In genomic region chr12:109435428-109436180, GRCh38 we compare ENCODE assay signal across 20 cellular contexts. TPM values are rescaled to one million over a fixed set of nuclear protein-coding genes. Genes with fewer than 3 reads are reported as not detected.
DNase-seq lines count a peak whose midpoint lies in the region; ATAC-seq and TF ChIP-seq lines count a peak whose summit lies in the region.
"Had no signal": no experiment of that assay in that cellular context is flagged by ENCODE, and none has a peak within 500 bp of the region (broad histone marks: within the 10 kb centered on the region; RNA-seq: fewer than 3 reads in every experiment).

No MANE protein-coding gene starts in this region.

- peaks cover 5 to 12% of the 10 kb centered on the region in 2 donors for H3K4me1 Mint-ChIP-seq in stimulated activated naive B cell treated with anti-CD40 and anti-IgM and Interleukin-4, amounts not matched to agents 10 μg/mL and 1 μg/mL and 100 μg/mL, for 72 hours

- no peaks in the 10 kb centered on the region for H3K27me3 Mint-ChIP-seq in stimulated activated naive B cell treated with anti-CD40 and anti-IgM and Interleukin-4, amounts not matched to agents 10 μg/mL and 1 μg/mL and 100 μg/mL, for 72 hours
- H3K27me3 Mint-ChIP-seq: CD4-positive, alpha-beta memory T cell had no signal

- TF ChIP-seq CTCF in epithelial cell of esophagus (IDR thresholded peaks at IDR 0.05; ENCODE audit: insufficient read depth, low read depth, low read length, missing control alignments) (no peak), prostate gland (IDR thresholded peaks at IDR 0.05) (no peak), ovary (IDR thresholded peaks at IDR 0.05) (no peak)

- 65% methylated on average over 16 of the region's 16 CpGs for WGBS in HUES64
- 63% methylated on average over 16 of the region's 16 CpGs for WGBS in prostate gland
- WGBS in ovary, 3 donors, result 77 to 82% (median 78%) methylated on average over 16 of the region's 16 CpGs

- no peak for TF ChIP-seq EP300 in ovary (IDR thresholded peaks at IDR 0.05)

- no peaks in the 10 kb centered on the region for H3K36me3 ChIP-seq in HUES64 (ENCODE audit: insufficient read depth, low read length)
- H3K36me3 ChIP-seq in prostate gland, result no peaks in the 10 kb centered on the region
- H3K36me3 ChIP-seq in ovary, result no peaks in the 10 kb centered on the region
- H3K36me3 ChIP-seq: BLaER1 had no signal

- H3K27me3 ChIP-seq in HUES64 (ENCODE audit: insufficient read depth, low read length) (no peaks in the 10 kb centered on the region), prostate gland (replicated peaks; ENCODE audit: insufficient read depth) (no peaks in the 10 kb centered on the region), ovary (no peaks in the 10 kb centered on the region)
- H3K27me3 ChIP-seq: BLaER1 had no signal

- TF ChIP-seq POLR2A in prostate gland (IDR thresholded peaks at IDR 0.05) (no peak), ovary (IDR thresholded peaks at IDR 0.05) (no peak)

- ATAC-seq in stimulated activated naive B cell treated with anti-CD40 and anti-IgM and Interleukin-4, amounts not matched to agents 10 μg/mL and 1 μg/mL and 100 μg/mL, for 72 hours (replicated peaks), result no peak
- no peak for ATAC-seq in activated naive CD4-positive, alpha-beta T cell treated with anti-CD3 and anti-CD28 coated beads, Interleukin-2, amount 50 U/mL, for 72 hours

- no peak overlapping the region for H3K9ac ChIP-seq in HUES64 (ENCODE audit: low read depth, low read length)
- H3K9ac ChIP-seq: BLaER1 had no signal

- H3K4me3 ChIP-seq in HUES64 (ENCODE audit: low read length) (no peak overlapping the region; the same call in 1 of the 2 replicates), epithelial cell of esophagus (ENCODE audit: low read length) (no peak overlapping the region), prostate gland (no peak overlapping the region), ovary (no peak overlapping the region)
- H3K4me3 ChIP-seq: BLaER1 had no signal

- H3K36me3 Mint-ChIP-seq in stimulated activated naive B cell treated with anti-CD40 and anti-IgM and Interleukin-4, amounts not matched to agents 10 μg/mL and 1 μg/mL and 100 μg/mL, for 72 hours, result peaks cover 4 to 8% of the 10 kb centered on the region in 2 donors
- no peaks in the 10 kb centered on the region for H3K36me3 Mint-ChIP-seq in activated naive CD4-positive, alpha-beta T cell treated with anti-CD3 and anti-CD28 coated beads, Interleukin-2, amount 50 U/mL, for 72 hours

- H3K27ac ChIP-seq in HUES64 (ENCODE audit: low read depth, low read length) (peak overlapping the region; percentile 46; the same call in 1 of the 2 replicates), prostate gland (peak overlapping the region in 1 of 2 donors; percentile 82), ovary (no peak overlapping the region)
- H3K27ac ChIP-seq: BLaER1, RWPE1 had no signal

- no peak overlapping the region for H3K27ac Mint-ChIP-seq in stimulated activated naive B cell treated with anti-CD40 and anti-IgM and Interleukin-4, amounts not matched to agents 10 μg/mL and 1 μg/mL and 100 μg/mL, for 72 hours
- no peak overlapping the region for H3K27ac Mint-ChIP-seq in activated naive CD4-positive, alpha-beta T cell treated with anti-CD3 and anti-CD28 coated beads, Interleukin-2, amount 50 U/mL, for 72 hours

- H3K9me3 ChIP-seq in HUES64 (ENCODE audit: insufficient read depth, low read depth, low read length), result no peaks in the 10 kb centered on the region
- no peaks in the 10 kb centered on the region for H3K9me3 ChIP-seq in prostate gland
- no peaks in the 10 kb centered on the region for H3K9me3 ChIP-seq in ovary
- H3K9me3 ChIP-seq: BLaER1 had no signal

- no peaks in the 10 kb centered on the region for H3K9me3 Mint-ChIP-seq in stimulated activated naive B cell treated with anti-CD40 and anti-IgM and Interleukin-4, amounts not matched to agents 10 μg/mL and 1 μg/mL and 100 μg/mL, for 72 hours
- no peaks in the 10 kb centered on the region for H3K9me3 Mint-ChIP-seq in activated naive CD4-positive, alpha-beta T cell treated with anti-CD3 and anti-CD28 coated beads, Interleukin-2, amount 50 U/mL, for 72 hours
- H3K9me3 Mint-ChIP-seq: CD4-positive, alpha-beta memory T cell had no signal

- H3K4me1 ChIP-seq in HUES64 (ENCODE audit: insufficient read depth, low read length) (peaks cover 40% of the 10 kb centered on the region), prostate gland (replicated peaks) (no peaks in the 10 kb centered on the region), ovary (ENCODE audit: insufficient read depth) (no peaks in the 10 kb centered on the region)

- H3K4me3 Mint-ChIP-seq in stimulated activated naive B cell treated with anti-CD40 and anti-IgM and Interleukin-4, amounts not matched to agents 10 μg/mL and 1 μg/mL and 100 μg/mL, for 72 hours, result no peak overlapping the region
- H3K4me3 Mint-ChIP-seq: CD4-positive, alpha-beta memory T cell had no signal

- intact Hi-C loops in prostate gland (cut with DNase I) (no loop called here), ovary (cut with DNase I) (loop anchor here in 2 of 4 donors (5.0 to 10.0 kb wide), 3 partner anchors 42 to 159 kb away; partner anchors contain the start of genes KCTD10 (in 1 of the 2) and UBE3B (in 1 of the 2))

- peak; percentile 65 for DNase-seq in epithelial cell of esophagus (ENCODE audit: low read depth)
- DNase-seq in islet precursor cell, result peak; percentile 73
- peak; percentile 37 for DNase-seq in prostate gland (ENCODE audit: low spot score)
- no peak for DNase-seq in stimulated activated naive B cell treated with anti-CD40 and anti-IgM and Interleukin-4, amounts not matched to agents 10 μg/mL and 1 μg/mL and 100 μg/mL, for 72 hours
- DNase-seq in germinal center (ENCODE audit: low spot score), result no peak
- no peak for DNase-seq in ovary
- DNase-seq in activated naive CD4-positive, alpha-beta T cell treated with anti-CD3 and anti-CD28 coated beads, Interleukin-2, amount 50 U/mL, for 72 hours (ENCODE audit: low spot score in 2 of 2), result no peak
- DNase-seq: CD4-positive, alpha-beta memory T cell; DMS153; GF-D8; GOT3; IMR-90; Karpas-422; NCI-H1417 treated with DMSO at 0.1 percent for 48 hours; NCI-H1930; NCI-H345; NCI-H524 treated with DMSO at 0.1 percent for 48 hours had no signal

RNA-seq across cellular contexts. Expression of gene KCTD10, which starts 41.5 kb away (rescaled TPM):
- 44.7 TPM for polyA plus RNA-seq in HUES64 (2013, experiment 1 of 2)
- polyA plus RNA-seq in HUES64 (2013, experiment 2 of 2), result 36.3 TPM
- total RNA-seq in prostate gland (10 to 100 TPM; 37.2 to 49.8 TPM), ovary (10 to 100 TPM; 21.9 to 47.9 (median 38.0) TPM)
- polyA plus RNA-seq in ovary, result 10 to 100 TPM; 21.6 to 70.6 TPM
- total RNA-seq in activated naive CD4-positive, alpha-beta T cell treated with anti-CD3 and anti-CD28 coated beads, Interleukin-2, amount 50 U/mL, for 72 hours, result 10 to 100 TPM; 53.5 to 56.9 TPM

RNA-seq across cellular contexts. Expression of gene UBE3B, which starts 41.8 kb away (rescaled TPM):
- polyA plus RNA-seq in HUES64 (2013, experiment 1 of 2), result 14.0 TPM
- 16.2 TPM for polyA plus RNA-seq in HUES64 (2013, experiment 2 of 2)
- total RNA-seq in prostate gland, result 10 to 100 TPM; 57.9 to 85.8 TPM
- total RNA-seq in ovary, result 10 to 100 TPM; 21.9 to 53.4 (median 33.5) TPM
- polyA plus RNA-seq in ovary, result 10 to 100 TPM; 12.1 to 27.8 TPM
- total RNA-seq in activated naive CD4-positive, alpha-beta T cell treated with anti-CD3 and anti-CD28 coated beads, Interleukin-2, amount 50 U/mL, for 72 hours, result 10 to 100 TPM; 28.8 to 37.6 TPM

Comparison
In these comparisons a context has a peak if more than half of its experiments do, and no peak if none do; other contexts are left out.
1. DNase-seq: peak in epithelial cell of esophagus (single experiment), islet precursor cell (single experiment) and prostate gland (single experiment); none in stimulated activated naive B cell treated with anti-CD40 and anti-IgM and Interleukin-4, amounts not matched to agents 10 μg/mL and 1 μg/mL and 100 μg/mL, for 72 hours (single experiment), germinal center (single experiment), ovary (0 of 5) and activated naive CD4-positive, alpha-beta T cell treated with anti-CD3 and anti-CD28 coated beads, Interleukin-2, amount 50 U/mL, for 72 hours (0 of 2).